8 cellular contexts compared by ENCODE assay signal in genomic region chr7:81684513-81685262, GRCh38.
DNase-seq lines count a peak whose midpoint lies in the region; ATAC-seq and TF ChIP-seq lines count a peak whose summit lies in the region.

No MANE protein-coding gene starts in this region.

- TF ChIP-seq POLR2A in NB4 (IDR thresholded peaks at IDR 0.05; ENCODE audit: extremely low read depth, insufficient read length) = no peak

- no peak overlapping the region for H3K23ac ChIP-seq in neuronal stem cell (ENCODE audit: low read depth, low read length, poor library complexity)

- no CpG with 5 or more reads among the region's 2 CpGs for WGBS in neuronal stem cell (ENCODE audit: extremely low coverage in 2 of 2, insufficient read length in 2 of 2, insufficient replicate concordance in 1 of 2), 2 donors

- no peak overlapping the region for H2BK120ac ChIP-seq in neuronal stem cell (ENCODE audit: low read depth, low read length)

- no peak overlapping the region for H2BK12ac ChIP-seq in neuronal stem cell (ENCODE audit: low read length)

- peak; percentile 100 for DNase-seq in GM04504 (ENCODE audit: low read depth)
- peak; percentile 95 for DNase-seq in NB4 (ENCODE audit: low read depth)
- peak; percentile 85 for DNase-seq in SIG-M5 treated with dmso at 0.1 percent for 504 hours (lab: John Stamatoyannopoulos, UW; ENCODE audit: unreplicated experiment)
- peak; percentile 100 for DNase-seq in fibroblast of pulmonary artery (ENCODE audit: low read depth)
- DNase-seq in neuronal stem cell (ENCODE audit: low spot score) = peak; percentile 20
- DNase-seq in activated gamma-delta T cell treated with Interleukin-2 at 50 U/mL for 16 hours = no peak
- no peak for DNase-seq in activated T-cell treated with anti-CD3 and anti-CD28 coated beads, Interleukin-2, amount 50 U/mL, for 1 hour

- peaks cover 11 to 14% of the 10 kb centered on the region in 2 donors for H3K4me1 ChIP-seq in neuronal stem cell (ENCODE audit: control insufficient read depth in 2 of 2, insufficient read depth in 1 of 2, low read depth in 1 of 2, low read length in 2 of 2)

- no peak overlapping the region for H3K18ac ChIP-seq in neuronal stem cell (ENCODE audit: low read length)

- no peak for TF ChIP-seq CTCF in NB4 (IDR thresholded peaks at IDR 0.05; ENCODE audit: low read depth, low read length)
- TF ChIP-seq CTCF in fibroblast of pulmonary artery (IDR thresholded peaks at IDR 0.05; ENCODE audit: low read length, missing control alignments) = no peak

- H2AK5ac ChIP-seq in neuronal stem cell (ENCODE audit: low read depth, low read length) = no peak overlapping the region

- H3K79me1 ChIP-seq in neuronal stem cell (ENCODE audit: low read depth, low read length) = no peaks in the 10 kb centered on the region

- H3K4me3 ChIP-seq in NB4 (ENCODE audit: low read depth, low read length) (no peak overlapping the region), fibroblast of pulmonary artery (replicated peaks; ENCODE audit: low read depth, low read length) (no peak overlapping the region), neuronal stem cell (ENCODE audit: low read length in 2 of 2) (no peak overlapping the region)

- no peaks in the 10 kb centered on the region for H3K27me3 ChIP-seq in neuronal stem cell (ENCODE audit: control insufficient read depth in 3 of 3, insufficient read depth in 3 of 3, low read depth in 1 of 3, low read length in 3 of 3)

- H4K8ac ChIP-seq in neuronal stem cell (ENCODE audit: low read depth, low read length) = no peak overlapping the region

- H3K14ac ChIP-seq in neuronal stem cell (ENCODE audit: low read length) = no peak overlapping the region

- no peak overlapping the region for H3K4ac ChIP-seq in neuronal stem cell (ENCODE audit: low read length)

- ATAC-seq in HG02571 (IDR thresholded peaks at IDR 0.05; ENCODE audit: unreplicated experiment) = peak; percentile 85

- no peak overlapping the region for H3K4me2 ChIP-seq in neuronal stem cell (ENCODE audit: insufficient read depth, low read length, poor library complexity, severe bottlenecking)

- no peak overlapping the region for H4K91ac ChIP-seq in neuronal stem cell (ENCODE audit: low read depth, low read length, poor library complexity)

- no peaks in the 10 kb centered on the region for H3K36me3 ChIP-seq in neuronal stem cell (replicated peaks in 1 of 2; ENCODE audit: control insufficient read depth in 2 of 2, insufficient read depth in 2 of 2, low read length in 2 of 2)

- no peak overlapping the region for H2BK5ac ChIP-seq in neuronal stem cell (ENCODE audit: low read length)

- H3K9ac ChIP-seq in neuronal stem cell (ENCODE audit: low read depth, low read length, poor library complexity) = no peak overlapping the region

- no peaks in the 10 kb centered on the region for H3K9me3 ChIP-seq in neuronal stem cell (replicated peaks in 1 of 2; ENCODE audit: control insufficient read depth in 2 of 2, insufficient read depth in 1 of 2, low read depth in 1 of 2, low read length in 2 of 2)

- H2AFZ ChIP-seq in neuronal stem cell (ENCODE audit: low read length) = peak overlapping the region; percentile 64

- no peak overlapping the region for H3K27ac ChIP-seq in neuronal stem cell (replicated peaks; ENCODE audit: low read length)

- H2BK15ac ChIP-seq in neuronal stem cell (ENCODE audit: low read length) = no peak overlapping the region

Comparison
In these comparisons a context has a peak if more than half of its experiments do, and no peak if none do; other contexts are left out.
1. DNase-seq: peak in GM04504 (single experiment), NB4 (single experiment), SIG-M5 treated with dmso at 0.1 percent for 504 hours (single experiment), fibroblast of pulmonary artery (single experiment) and neuronal stem cell (single experiment); none in activated gamma-delta T cell treated with Interleukin-2 at 50 U/mL for 16 hours (single experiment) and activated T-cell treated with anti-CD3 and anti-CD28 coated beads, Interleukin-2, amount 50 U/mL, for 1 hour (single experiment).